ENCODE assay signal across 10 cellular contexts in the genomic region with DNA sequence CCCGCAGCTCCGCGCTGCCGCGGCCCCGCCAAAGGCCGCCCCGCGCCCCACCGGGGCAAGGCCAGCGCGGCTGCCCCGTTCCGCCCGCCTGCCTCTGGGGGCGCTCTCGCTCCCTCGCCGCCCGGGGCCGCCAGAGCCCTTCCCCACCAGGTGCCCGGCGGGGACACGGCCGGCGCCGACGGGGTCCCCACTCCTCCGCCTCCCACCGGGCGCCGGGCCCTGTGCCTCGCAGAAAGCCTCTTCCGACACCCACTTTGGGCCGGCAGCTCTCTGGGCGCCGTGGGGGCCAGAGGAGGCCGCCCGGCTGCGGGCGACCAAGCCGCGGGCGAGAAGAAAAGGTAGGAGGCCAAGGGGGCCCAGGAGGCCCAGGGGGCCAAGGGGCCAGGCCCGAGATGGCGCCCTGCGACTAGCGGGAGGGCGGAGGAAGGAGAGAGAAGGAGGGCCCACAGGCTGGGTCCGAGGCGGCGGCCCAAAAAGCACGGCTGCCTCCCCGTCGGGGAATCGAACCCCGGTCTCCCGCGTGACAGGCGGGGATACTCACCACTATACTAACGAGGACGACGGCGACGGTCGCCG. TPM values are rescaled to one million over a fixed set of nuclear protein-coding genes. Genes with fewer than 3 reads are reported as not detected.
DNase-seq lines count a peak whose midpoint lies in the region; ATAC-seq and TF ChIP-seq lines count a peak whose summit lies in the region.
"Not testable (repeated sequence)": the region's sequence is repeated elsewhere in the genome, so short reads cannot be mapped to it uniquely, and the experiment has no call there.
"Had no signal": no experiment of that assay in that cellular context is flagged by ENCODE, and none has a peak within 500 bp of the region (broad histone marks: within the 10 kb centered on the region; RNA-seq: fewer than 3 reads in every experiment).

No MANE protein-coding gene starts in this region.

- CTCF ChIA-PET in activated CD8-positive, alpha-beta T cell treated with anti-CD3 and anti-CD28 coated beads for 36 hours (lab: Charles Lee), result not testable (repeated sequence)

- H3K9me3 ChIP-seq in right cardiac atrium (ENCODE audit: control insufficient read depth, low read length), result not testable (repeated sequence)

- TF ChIP-seq CTCF in activated CD8-positive, alpha-beta T cell treated with anti-CD3 and anti-CD28 coated beads for 36 hours (IDR thresholded peaks at IDR 0.05), result not testable (repeated sequence)

- not testable (repeated sequence) for H3K4me1 Mint-ChIP-seq in activated CD8-positive, alpha-beta T cell treated with anti-CD3 and anti-CD28 coated beads for 36 hours (ENCODE audit: low read depth); stimulated activated naive CD8-positive, alpha-beta T cell treated with anti-CD3 and anti-CD28 coated beads, Interleukin-15, amount 100 ng/mL, for 72 hours

- not testable (repeated sequence) for H3K27me3 Mint-ChIP-seq in activated CD8-positive, alpha-beta T cell treated with anti-CD3 and anti-CD28 coated beads for 36 hours; stimulated activated naive CD8-positive, alpha-beta T cell treated with anti-CD3 and anti-CD28 coated beads, Interleukin-15, amount 100 ng/mL, for 72 hours

- intact Hi-C loops in activated CD8-positive, alpha-beta T cell treated with anti-CD3 and anti-CD28 coated beads for 36 hours (cut with micrococcal nuclease); right cardiac atrium (cut with DNase I): not testable (repeated sequence)

- H3K27me3 ChIP-seq in right cardiac atrium (ENCODE audit: control insufficient read depth, insufficient read depth), result not testable (repeated sequence)

- not testable (repeated sequence) for H3K36me3 Mint-ChIP-seq in activated CD8-positive, alpha-beta T cell treated with anti-CD3 and anti-CD28 coated beads for 36 hours (ENCODE audit: low read depth)

- not testable (repeated sequence) for H3K27ac ChIP-seq in right cardiac atrium (ENCODE audit: low read length)

- H3K9me3 Mint-ChIP-seq in activated CD8-positive, alpha-beta T cell treated with anti-CD3 and anti-CD28 coated beads for 36 hours; stimulated activated naive CD8-positive, alpha-beta T cell treated with anti-CD3 and anti-CD28 coated beads, Interleukin-15, amount 100 ng/mL, for 72 hours: not testable (repeated sequence)

- H3K4me1 ChIP-seq in right cardiac atrium (ENCODE audit: control insufficient read depth, insufficient read depth, low read length), result not testable (repeated sequence)

- DNase-seq in activated CD8-positive, alpha-beta T cell treated with anti-CD3 and anti-CD28 coated beads for 36 hours; right cardiac atrium; stimulated activated naive CD8-positive, alpha-beta T cell treated with anti-CD3 and anti-CD28 coated beads, Interleukin-15, amount 100 ng/mL, for 72 hours: not testable (repeated sequence)

- POLR2A ChIA-PET in activated CD8-positive, alpha-beta T cell treated with anti-CD3 and anti-CD28 coated beads for 36 hours (lab: Charles Lee), result not testable (repeated sequence)

- peak; percentile 28 for ATAC-seq in GM18517 (IDR thresholded peaks at IDR 0.05; ENCODE audit: unreplicated experiment)
- peak; percentile 34 for ATAC-seq in GM19455 (IDR thresholded peaks at IDR 0.05; ENCODE audit: unreplicated experiment)
- ATAC-seq in GM21786 (IDR thresholded peaks at IDR 0.05; ENCODE audit: unreplicated experiment), result peak; percentile 11
- ATAC-seq in HG02885 (IDR thresholded peaks at IDR 0.05; ENCODE audit: poor library complexity, unreplicated experiment), result peak; percentile 31
- ATAC-seq in HG03520 (IDR thresholded peaks at IDR 0.05; ENCODE audit: unreplicated experiment), result peak; percentile 32
- ATAC-seq in activated CD8-positive, alpha-beta T cell treated with anti-CD3 and anti-CD28 coated beads for 36 hours, result peak; percentile 21
- peak; percentile 3 to 12 for ATAC-seq in right cardiac atrium
- peak; percentile 52 for ATAC-seq in stimulated activated naive CD8-positive, alpha-beta T cell treated with anti-CD3 and anti-CD28 coated beads, Interleukin-15, amount 100 ng/mL, for 72 hours

- H3K4me3 Mint-ChIP-seq in activated CD8-positive, alpha-beta T cell treated with anti-CD3 and anti-CD28 coated beads for 36 hours; stimulated activated naive CD8-positive, alpha-beta T cell treated with anti-CD3 and anti-CD28 coated beads, Interleukin-15, amount 100 ng/mL, for 72 hours: not testable (repeated sequence)

- H3K27ac Mint-ChIP-seq in activated CD8-positive, alpha-beta T cell treated with anti-CD3 and anti-CD28 coated beads for 36 hours; stimulated activated naive CD8-positive, alpha-beta T cell treated with anti-CD3 and anti-CD28 coated beads, Interleukin-15, amount 100 ng/mL, for 72 hours: not testable (repeated sequence)

- not testable (repeated sequence) for H3K4me3 ChIP-seq in right cardiac atrium (ENCODE audit: low read length)

- WGBS in right cardiac atrium, result no CpG with 5 or more reads among the region's 67 CpGs

RNA-seq across cellular contexts. Expression of gene FCGR2A, which starts 57.4 kb away (rescaled TPM):
- not detected for total RNA-seq in activated CD8-positive, alpha-beta T cell treated with anti-CD3 and anti-CD28 coated beads for 36 hours
- total RNA-seq in right cardiac atrium, result 10 to 100 TPM; 10.3 to 29.5 (median 19.7) TPM
- 5.7 TPM for polyA plus RNA-seq in right cardiac atrium
- total RNA-seq: Caco-2 had no signal
- polyA plus RNA-seq: neural cell had no signal

Comparison
In these comparisons a context has a peak if more than half of its experiments do, and no peak if none do; other contexts are left out.
1. RNA of gene FCGR2A, which starts 57.4 kb away (total RNA-seq): 10.3 to 29.5 TPM in right cardiac atrium; not detected in activated CD8-positive, alpha-beta T cell treated with anti-CD3 and anti-CD28 coated beads for 36 hours; every median in the first group is over 10 times any median in the second.
2. Peak in every context shown above with its lines, with median percentiles within 50 percentile points of each other: ATAC-seq.